ENCODE assay signal across 1 cellular context in genomic region chr12:62268956-62269355, GRCh38.
TF ChIP-seq lines count a peak whose summit lies in the region.

No MANE protein-coding gene starts in this region.

TF ChIP-seq in HepG2, 621 proteins besides CTCF, POLR2A, EP300 and RAD21 (continued from another document):
- TF ChIP-seq, protein P1, sequence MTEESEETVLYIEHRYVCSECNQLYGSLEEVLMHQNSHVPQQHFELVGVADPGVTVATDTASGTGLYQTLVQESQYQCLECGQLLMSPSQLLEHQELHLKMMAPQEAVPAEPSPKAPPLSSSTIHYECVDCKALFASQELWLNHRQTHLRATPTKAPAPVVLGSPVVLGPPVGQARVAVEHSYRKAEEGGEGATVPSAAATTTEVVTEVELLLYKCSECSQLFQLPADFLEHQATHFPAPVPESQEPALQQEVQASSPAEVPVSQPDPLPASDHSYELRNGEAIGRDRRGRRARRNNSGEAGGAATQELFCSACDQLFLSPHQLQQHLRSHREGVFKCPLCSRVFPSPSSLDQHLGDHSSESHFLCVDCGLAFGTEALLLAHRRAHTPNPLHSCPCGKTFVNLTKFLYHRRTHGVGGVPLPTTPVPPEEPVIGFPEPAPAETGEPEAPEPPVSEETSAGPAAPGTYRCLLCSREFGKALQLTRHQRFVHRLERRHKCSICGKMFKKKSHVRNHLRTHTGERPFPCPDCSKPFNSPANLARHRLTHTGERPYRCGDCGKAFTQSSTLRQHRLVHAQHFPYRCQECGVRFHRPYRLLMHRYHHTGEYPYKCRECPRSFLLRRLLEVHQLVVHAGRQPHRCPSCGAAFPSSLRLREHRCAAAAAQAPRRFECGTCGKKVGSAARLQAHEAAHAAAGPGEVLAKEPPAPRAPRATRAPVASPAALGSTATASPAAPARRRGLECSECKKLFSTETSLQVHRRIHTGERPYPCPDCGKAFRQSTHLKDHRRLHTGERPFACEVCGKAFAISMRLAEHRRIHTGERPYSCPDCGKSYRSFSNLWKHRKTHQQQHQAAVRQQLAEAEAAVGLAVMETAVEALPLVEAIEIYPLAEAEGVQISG (CRISPR knock-in tag; IDR thresholded peaks at IDR 0.05): no peak
- TF ChIP-seq, protein P2, sequence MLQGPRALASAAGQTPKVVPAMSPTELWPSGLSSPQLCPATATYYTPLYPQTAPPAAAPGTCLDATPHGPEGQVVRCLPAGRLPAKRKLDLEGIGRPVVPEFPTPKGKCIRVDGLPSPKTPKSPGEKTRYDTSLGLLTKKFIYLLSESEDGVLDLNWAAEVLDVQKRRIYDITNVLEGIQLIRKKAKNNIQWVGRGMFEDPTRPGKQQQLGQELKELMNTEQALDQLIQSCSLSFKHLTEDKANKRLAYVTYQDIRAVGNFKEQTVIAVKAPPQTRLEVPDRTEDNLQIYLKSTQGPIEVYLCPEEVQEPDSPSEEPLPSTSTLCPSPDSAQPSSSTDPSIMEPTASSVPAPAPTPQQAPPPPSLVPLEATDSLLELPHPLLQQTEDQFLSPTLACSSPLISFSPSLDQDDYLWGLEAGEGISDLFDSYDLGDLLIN (CRISPR knock-in tag; IDR thresholded peaks at IDR 0.05; ENCODE audit: borderline replicate concordance): no peak
- TF ChIP-seq ZFP36L1 (CRISPR knock-in tag; IDR thresholded peaks at IDR 0.05) (no peak), THRA (CRISPR knock-in tag; IDR thresholded peaks at IDR 0.05; ENCODE audit: borderline replicate concordance) (no peak)
